In the genomic region with DNA sequence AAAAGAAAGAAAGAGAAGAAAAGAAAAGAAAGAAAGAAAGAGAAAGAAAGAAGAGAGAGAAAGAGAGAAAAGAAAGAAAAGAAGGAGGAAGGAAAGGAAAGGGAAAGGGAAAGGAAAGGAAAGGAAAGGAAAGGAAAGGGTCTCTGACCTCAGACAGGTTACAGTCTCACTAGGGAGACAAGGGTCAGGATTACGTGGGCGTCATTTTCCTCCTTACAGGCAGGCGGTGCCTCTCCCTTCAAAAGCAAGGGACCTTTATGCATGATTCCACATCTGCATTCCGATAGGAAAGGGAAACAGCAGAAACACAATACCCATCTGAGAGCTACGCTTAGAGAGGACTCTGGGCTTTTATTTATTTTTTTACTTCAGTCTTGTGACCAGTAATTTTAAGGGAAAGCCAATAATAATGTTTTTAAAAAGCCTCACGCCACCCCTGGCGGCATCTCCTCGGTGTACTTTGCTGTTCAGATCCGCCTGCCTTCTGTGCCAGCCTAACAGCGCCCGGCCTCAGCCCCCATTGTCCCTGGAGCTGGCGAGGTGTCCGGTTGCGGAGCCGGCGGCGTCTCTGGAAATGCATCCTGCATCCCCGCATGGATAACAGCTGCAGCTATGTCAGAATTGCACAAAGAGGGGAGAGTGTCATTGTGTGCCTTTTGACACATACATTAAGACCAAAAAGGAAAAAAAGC, we compare ENCODE assay signal across 8 cellular contexts. TPM values are rescaled to one million over a fixed set of nuclear protein-coding genes. Genes with fewer than 3 reads are reported as not detected.
DNase-seq lines count a peak whose midpoint lies in the region; ATAC-seq, FAIRE-seq and TF ChIP-seq lines count a peak whose summit lies in the region.

No MANE protein-coding gene starts in this region.

- H3K9me1 ChIP-seq in keratinocyte (ENCODE audit: control insufficient read depth, extremely low read depth, insufficient read depth, low read length): no peaks in the 10 kb centered on the region

- POLR2A ChIA-PET in CD4-positive, alpha-beta memory T cell (lab: Charles Lee; ENCODE audit: partially characterized antibody): interaction anchor here (1.0 to 3.2 kb wide), 5 partner anchors 16 to 62 kb away, joined by 3 to 13 read pairs (median 4); a partner anchor contains a TSS

- H3K27me3 Mint-ChIP-seq in CD4-positive, alpha-beta memory T cell: no peaks in the 10 kb centered on the region
- H3K27me3 Mint-ChIP-seq in IgD-negative memory B cell: peaks cover 3% of the 10 kb centered on the region

- H3K4me1 Mint-ChIP-seq in CD4-positive, alpha-beta memory T cell: peaks cover 24 to 45% (median 38%) of the 10 kb centered on the region in 4 donors
- peaks cover 36 to 37% (median 37%) of the 10 kb centered on the region in 3 donors for H3K4me1 Mint-ChIP-seq in IgD-negative memory B cell

- H3K27me3 ChIP-seq in CD4-positive, alpha-beta memory T cell (ENCODE audit: insufficient read depth, low read length): no peaks in the 10 kb centered on the region
- H3K27me3 ChIP-seq in keratinocyte (ENCODE audit: control insufficient read depth, extremely low read depth, insufficient read depth, low read length) (no peaks in the 10 kb centered on the region), smooth muscle cell (ENCODE audit: low read depth) (peaks cover 7% of the 10 kb centered on the region)

- H2AFZ ChIP-seq in keratinocyte (ENCODE audit: control insufficient read depth, low read length): peak overlapping the region; percentile 7
- H2AFZ ChIP-seq in smooth muscle cell (ENCODE audit: low read depth): peak overlapping the region; percentile 56

- no peaks in the 10 kb centered on the region for H3K9me3 ChIP-seq in CD4-positive, alpha-beta memory T cell (ENCODE audit: control insufficient read depth in 1 of 2, low read length in 2 of 2)
- H3K9me3 ChIP-seq in keratinocyte (ENCODE audit: control insufficient read depth, low read depth, low read length) (no peaks in the 10 kb centered on the region), smooth muscle cell (replicated peaks; ENCODE audit: low read depth) (no peaks in the 10 kb centered on the region)

- peaks cover 30% of the 10 kb centered on the region for H3K4me1 ChIP-seq in CD4-positive, alpha-beta memory T cell (ENCODE audit: insufficient read depth, low read length)
- peaks cover 29% of the 10 kb centered on the region for H3K4me1 ChIP-seq in keratinocyte (ENCODE audit: control insufficient read depth, extremely low read depth, insufficient read depth, low read length)
- H3K4me1 ChIP-seq in smooth muscle cell (ENCODE audit: low read depth): peaks cover 6% of the 10 kb centered on the region

- peak; percentile 2 to 27 (median 10) for TF ChIP-seq CTCF in keratinocyte (optimal IDR thresholded peaks at IDR 0.05 in 1 of 3, IDR thresholded peaks at IDR 0.05 in 1 of 3, conservative IDR thresholded peaks at IDR 0.05 in 1 of 3; ENCODE audit: extremely low read depth in 1 of 3, insufficient read depth in 2 of 3, low read length in 3 of 3)
- no peak for TF ChIP-seq CTCF in smooth muscle cell (IDR thresholded peaks at IDR 0.05; ENCODE audit: borderline replicate concordance, insufficient read depth, poor library complexity, severe bottlenecking)

- no peak for ATAC-seq in GM21529 (IDR thresholded peaks at IDR 0.05; ENCODE audit: unreplicated experiment)

- DNase-seq in CD4-positive, alpha-beta memory T cell: peak in 4 of 5 donors; percentile 21 to 31 (median 26)
- DNase-seq in SHP77 treated with DMSO at 0.1 percent for 48 hours (lab: John Stamatoyannopoulos, UW) (peak; percentile 62), dedifferentiated amniotic fluid mesenchymal stem cell (ENCODE audit: extremely low spot score) (peak; percentile 51), keratinocyte (ENCODE audit: low read depth, low spot score) (no peak), smooth muscle cell (lab: John Stamatoyannopoulos, UW; ENCODE audit: unreplicated experiment) (no peak), NCI-H1436 (lab: John Stamatoyannopoulos, UW) (no peak)

- FAIRE-seq in keratinocyte (lab: Jason Lieb, UNC): no peak

- peaks cover 0 to 11% of the 10 kb centered on the region in 2 donors for H3K36me3 Mint-ChIP-seq in CD4-positive, alpha-beta memory T cell
- no peaks in the 10 kb centered on the region for H3K36me3 Mint-ChIP-seq in IgD-negative memory B cell

- H3F3A ChIP-seq in smooth muscle cell (ENCODE audit: low read depth): no peaks in the 10 kb centered on the region

- intact Hi-C loops in CD4-positive, alpha-beta memory T cell (cut with micrococcal nuclease): loop anchor here (10.0 kb wide), 1 partner anchor 60 kb away; a partner anchor contains a TSS

- H3K4me2 ChIP-seq in keratinocyte (ENCODE audit: control insufficient read depth, extremely low read depth, insufficient read depth, low read depth, low read length) (peak overlapping the region; percentile 74), smooth muscle cell (peak overlapping the region; percentile 80)

- H3K4me3 ChIP-seq in CD4-positive, alpha-beta memory T cell (ENCODE audit: low read length in 2 of 2): peak overlapping the region; percentile 23 to 63
- H3K4me3 ChIP-seq in keratinocyte (ENCODE audit: control insufficient read depth in 2 of 3, extremely low read depth in 1 of 3, insufficient read depth in 2 of 3, low read depth in 1 of 3, low read length in 3 of 3) (peak overlapping the region; percentile 24 to 69 (median 41)), smooth muscle cell (peak overlapping the region; percentile 65)

- H3K27ac Mint-ChIP-seq in CD4-positive, alpha-beta memory T cell: peak overlapping the region; percentile 84 to 97 (median 93)
- peak overlapping the region; percentile 86 to 98 (median 97) for H3K27ac Mint-ChIP-seq in IgD-negative memory B cell

- H3K79me2 ChIP-seq in keratinocyte (ENCODE audit: control insufficient read depth, insufficient read depth, low read length) (peaks cover 35% of the 10 kb centered on the region), smooth muscle cell (ENCODE audit: low read depth) (no peaks in the 10 kb centered on the region)

- dilution Hi-C loops in keratinocyte (cut with MboI; ENCODE audit: extremely low pct_ligation_motif_present, low sequenced_read_pairs): no loop called here

- H3K27ac ChIP-seq in CD4-positive, alpha-beta memory T cell (ENCODE audit: low read depth, low read length): no peak overlapping the region
- H3K27ac ChIP-seq in keratinocyte (ENCODE audit: control insufficient read depth, insufficient read depth, low read length) (peak overlapping the region; percentile 23), smooth muscle cell (ENCODE audit: low read depth) (no peak overlapping the region)

- peak overlapping the region; percentile 24 for H3K9ac ChIP-seq in keratinocyte (ENCODE audit: control insufficient read depth, extremely low read depth, insufficient read depth, low read length)
- no peak overlapping the region for H3K9ac ChIP-seq in smooth muscle cell (ENCODE audit: low read depth)

- H3K9me3 Mint-ChIP-seq in CD4-positive, alpha-beta memory T cell: no peaks in the 10 kb centered on the region
- H3K9me3 Mint-ChIP-seq in IgD-negative memory B cell: no peaks in the 10 kb centered on the region

- H4K20me1 ChIP-seq in keratinocyte (ENCODE audit: control insufficient read depth, extremely low read depth, insufficient read depth, low read length) (no peaks in the 10 kb centered on the region), smooth muscle cell (ENCODE audit: low read depth) (no peaks in the 10 kb centered on the region)

- no peaks in the 10 kb centered on the region for H3K36me3 ChIP-seq in CD4-positive, alpha-beta memory T cell (ENCODE audit: insufficient read depth, low read length)
- H3K36me3 ChIP-seq in keratinocyte (ENCODE audit: control insufficient read depth in 2 of 2, extremely low read depth in 1 of 2, insufficient read depth in 2 of 2, low read length in 2 of 2) (peaks cover 2 to 4% of the 10 kb centered on the region in 2 experiments), smooth muscle cell (ENCODE audit: low read depth) (no peaks in the 10 kb centered on the region)

- H3K4me3 Mint-ChIP-seq in CD4-positive, alpha-beta memory T cell: peak overlapping the region; percentile 91 to 96 (median 94)
- peak overlapping the region; percentile 92 to 98 (median 96) for H3K4me3 Mint-ChIP-seq in IgD-negative memory B cell

- 6% methylated on average over 18 of the region's 18 CpGs for WGBS in smooth muscle cell (ENCODE audit: low lambda C conversion rate)

- CTCF ChIA-PET in CD4-positive, alpha-beta memory T cell (lab: Charles Lee; ENCODE audit: partially characterized antibody): interaction anchor here (0.9 to 5.7 kb wide), 3 partner anchors 26 to 111 kb away, joined by 3 to 28 read pairs (median 4); no protein-coding TSS in a partner anchor

RNA-seq across cellular contexts. Expression of a gene that starts 0.9 kb away (rescaled TPM):
- total RNA-seq in CD4-positive, alpha-beta memory T cell: 10 to 100 TPM; 87.7 to 88.3 TPM
- polyA plus RNA-seq in CD4-positive, alpha-beta memory T cell: 10 to 100 TPM in 1 of 2 donors, 1 to 10 TPM in 1; 4.5 to 11.2 TPM
- 58.3 TPM for polyA plus RNA-seq in IgD-negative memory B cell
- polyA plus RNA-seq in keratinocyte: 19.4 to 31.8 TPM (median 23.0 TPM) in 3 replicates
- 39.4 TPM for polyA plus RNA-seq in keratinocyte (2011; ENCODE audit: low read depth)
- polyA plus RNA-seq in keratinocyte (2011; cell fraction: cytosol; rRNA removed): 10.1 and 13.0 TPM in 2 replicates
- polyA plus RNA-seq in keratinocyte (2011; cell fraction: nucleus; rRNA removed): 69.4 and 79.4 TPM in 2 replicates
- 21.9 and 45.2 TPM in 2 replicates for polyA plus RNA-seq in keratinocyte (2012; ENCODE audit: low replicate concordance)
- polyA minus RNA-seq in keratinocyte: 42.9 to 79.9 TPM (median 43.5 TPM) in 3 replicates
- polyA minus RNA-seq in keratinocyte (2011; cell fraction: cytosol; rRNA and poly(A)+ RNA removed): 16.3 TPM
- polyA minus RNA-seq in keratinocyte (2011; cell fraction: nucleus; rRNA and poly(A)+ RNA removed): 36.1 and 37.4 TPM in 2 replicates
- total RNA-seq in smooth muscle cell: 7.4 and 27.8 TPM in 2 replicates
- 6.0 and 13.7 TPM in 2 replicates for polyA plus RNA-seq in smooth muscle cell

Comparison
In these comparisons a context has a peak if more than half of its experiments do, and no peak if none do; other contexts are left out.
1. DNase-seq: peak in CD4-positive, alpha-beta memory T cell (4 of 5), SHP77 treated with DMSO at 0.1 percent for 48 hours (single experiment) and dedifferentiated amniotic fluid mesenchymal stem cell (single experiment); none in keratinocyte (single experiment), smooth muscle cell (single experiment) and NCI-H1436 (single experiment).
2. Peak in every context shown above with its lines, with median percentiles within 50 percentile points of each other: H3K4me3 ChIP-seq.